ENCODE assay signal across 21 cellular contexts in the genomic region with DNA sequence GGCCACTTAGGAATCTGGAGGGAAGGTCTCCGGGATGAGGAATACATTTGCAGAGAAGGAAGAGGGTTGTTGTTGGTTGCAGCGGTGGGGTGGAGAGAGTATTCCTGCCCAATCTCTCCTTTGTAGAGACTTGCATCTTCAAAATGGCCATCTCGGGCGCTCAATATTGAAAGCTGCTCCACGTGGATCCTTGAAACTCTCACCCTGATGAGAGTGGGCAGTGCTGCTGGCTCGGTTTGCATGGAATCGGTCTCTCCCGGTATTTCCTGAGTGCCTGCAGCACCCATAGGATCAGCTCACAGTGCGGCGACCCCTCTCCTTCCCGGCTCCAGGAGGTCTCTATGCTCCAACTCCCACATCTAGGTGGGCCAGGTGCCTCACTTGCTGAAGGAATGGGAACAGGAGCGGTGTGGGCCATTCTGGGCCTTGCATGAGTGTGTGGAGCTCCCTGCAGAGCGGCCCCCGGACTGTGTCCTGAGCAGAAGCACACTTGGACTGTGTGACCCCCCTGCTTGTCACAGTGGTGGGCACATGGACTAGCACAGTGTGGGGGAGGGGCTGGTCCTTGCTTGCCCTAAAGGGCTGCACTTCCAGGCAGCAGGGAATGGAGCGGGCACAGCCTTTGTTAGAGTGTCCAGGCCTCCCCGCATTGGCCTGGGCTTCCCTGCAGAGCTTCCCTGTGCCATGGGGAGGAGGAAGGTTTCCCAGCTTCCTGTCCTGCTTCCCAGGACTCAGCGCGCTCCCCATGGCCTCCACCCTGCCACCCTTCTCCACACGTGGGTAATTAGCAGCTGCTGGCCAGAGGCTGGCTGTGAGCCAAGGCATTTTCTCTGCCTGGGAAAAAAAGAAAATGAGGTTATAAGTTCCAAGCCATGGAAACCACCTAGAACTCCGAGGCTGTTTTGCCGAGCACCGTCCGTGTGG.
DNase-seq lines count a peak whose midpoint lies in the region; ATAC-seq and TF ChIP-seq lines count a peak whose summit lies in the region.
"Had no signal": no experiment of that assay in that cellular context is flagged by ENCODE, and none has a peak within 500 bp of the region (broad histone marks: within the 10 kb centered on the region; RNA-seq: fewer than 3 reads in every experiment).

No MANE protein-coding gene starts in this region.

- ATAC-seq in mucosa of descending colon: peak; percentile 80
- ATAC-seq: left ventricle myocardium superior, SK-N-SH treated with all-trans-retinoic acid at 6 μM for 48 hours had no signal

- H3K27me3 ChIP-seq in right atrium auricular region: no peaks in the 10 kb centered on the region
- no peaks in the 10 kb centered on the region for H3K27me3 ChIP-seq in colonic mucosa
- H3K27me3 ChIP-seq: hepatocyte, upper lobe of left lung had no signal

- CTCF ChIA-PET in RWPE1 (lab: Yijun Ruan, JAX): no interaction called here

- H3K4me3 ChIP-seq in right atrium auricular region: no peak overlapping the region
- H3K4me3 ChIP-seq in colonic mucosa: no peak overlapping the region
- H3K4me3 ChIP-seq in mucosa of descending colon: no peak overlapping the region
- H3K4me3 ChIP-seq: GM23248, hepatocyte, smooth muscle cell, upper lobe of left lung had no signal

- intact Hi-C loops in cardiac septum (cut with DNase I): no loop called here
- intact Hi-C loops in colonic mucosa (cut with DNase I): no loop called here
- intact Hi-C loops in mucosa of descending colon (cut with DNase I, micrococcal nuclease): no loop called here

- peak; percentile 70 for DNase-seq in cardiac septum (ENCODE audit: low spot score)
- DNase-seq in right atrium auricular region (ENCODE audit: low spot score): no peak
- peak; percentile 43 for DNase-seq in colonic mucosa
- DNase-seq in mucosa of descending colon: peak in 1 of 3 donors; percentile 44
- no peak for DNase-seq in iPS-NIHi7 (ENCODE audit: extremely low spot score)
- DNase-seq in superior temporal gyrus (ENCODE audit: extremely low spot score): no peak
- DNase-seq in RWPE1 (ENCODE audit: low spot score): no peak
- DNase-seq in OCI-M1 (lab: John Stamatoyannopoulos, UW): no peak
- DNase-seq: activated CD4-positive, alpha-beta T cell treated with anti-CD3 and anti-CD28 coated beads for 1 hour; activated effector memory CD4-positive, alpha-beta T cell treated with Interleukin-2 at 50 U/mL for 16 hours; caudate nucleus; GM23248; HFFc6; left ventricle myocardium superior; NCI-H1694 treated with DMSO at 0.1 percent for 48 hours; RPMI8226 had no signal

- H3K9ac ChIP-seq in colonic mucosa (ENCODE audit: low read depth in 2 of 2, low read length in 2 of 2): no peak overlapping the region
- H3K9ac ChIP-seq: GM23248 had no signal

- TF ChIP-seq CTCF in right atrium auricular region (IDR thresholded peaks at IDR 0.05) (no peak), colonic mucosa (IDR thresholded peaks at IDR 0.05) (no peak), mucosa of descending colon (IDR thresholded peaks at IDR 0.05) (no peak), RWPE1 (conservative IDR thresholded peaks at IDR 0.05; ENCODE audit: low read depth) (no peak)

- H3K36me3 ChIP-seq in right atrium auricular region (no peaks in the 10 kb centered on the region), colonic mucosa (no peaks in the 10 kb centered on the region), mucosa of descending colon (ENCODE audit: low read depth) (no peaks in the 10 kb centered on the region)
- H3K36me3 ChIP-seq: upper lobe of left lung had no signal

- POLR2A ChIA-PET in RWPE1 (lab: Yijun Ruan, JAX; ENCODE audit: low non-redundant PET): no interaction called here

- no peak overlapping the region for H3K27ac ChIP-seq in right atrium auricular region
- no peak overlapping the region for H3K27ac ChIP-seq in colonic mucosa
- no peak overlapping the region for H3K27ac ChIP-seq in RWPE1
- H3K27ac ChIP-seq: GM23248, hepatocyte had no signal

- H3K4me1 ChIP-seq in right atrium auricular region (no peaks in the 10 kb centered on the region), colonic mucosa (no peaks in the 10 kb centered on the region), mucosa of descending colon (ENCODE audit: low read depth) (no peaks in the 10 kb centered on the region)
- H3K4me1 ChIP-seq: Caco-2 had no signal

- H3K9me3 ChIP-seq in right atrium auricular region (no peaks in the 10 kb centered on the region), colonic mucosa (no peaks in the 10 kb centered on the region), mucosa of descending colon (no peaks in the 10 kb centered on the region)
- H3K9me3 ChIP-seq: Caco-2, upper lobe of left lung had no signal

Comparison
In these comparisons a context has a peak if more than half of its experiments do, and no peak if none do; other contexts are left out.
1. DNase-seq: peak in cardiac septum (single experiment) and colonic mucosa (single experiment); none in right atrium auricular region (single experiment), iPS-NIHi7 (single experiment), superior temporal gyrus (single experiment), RWPE1 (single experiment) and OCI-M1 (single experiment).